ENCODE assay signal across 1 cellular context in the genomic region with DNA sequence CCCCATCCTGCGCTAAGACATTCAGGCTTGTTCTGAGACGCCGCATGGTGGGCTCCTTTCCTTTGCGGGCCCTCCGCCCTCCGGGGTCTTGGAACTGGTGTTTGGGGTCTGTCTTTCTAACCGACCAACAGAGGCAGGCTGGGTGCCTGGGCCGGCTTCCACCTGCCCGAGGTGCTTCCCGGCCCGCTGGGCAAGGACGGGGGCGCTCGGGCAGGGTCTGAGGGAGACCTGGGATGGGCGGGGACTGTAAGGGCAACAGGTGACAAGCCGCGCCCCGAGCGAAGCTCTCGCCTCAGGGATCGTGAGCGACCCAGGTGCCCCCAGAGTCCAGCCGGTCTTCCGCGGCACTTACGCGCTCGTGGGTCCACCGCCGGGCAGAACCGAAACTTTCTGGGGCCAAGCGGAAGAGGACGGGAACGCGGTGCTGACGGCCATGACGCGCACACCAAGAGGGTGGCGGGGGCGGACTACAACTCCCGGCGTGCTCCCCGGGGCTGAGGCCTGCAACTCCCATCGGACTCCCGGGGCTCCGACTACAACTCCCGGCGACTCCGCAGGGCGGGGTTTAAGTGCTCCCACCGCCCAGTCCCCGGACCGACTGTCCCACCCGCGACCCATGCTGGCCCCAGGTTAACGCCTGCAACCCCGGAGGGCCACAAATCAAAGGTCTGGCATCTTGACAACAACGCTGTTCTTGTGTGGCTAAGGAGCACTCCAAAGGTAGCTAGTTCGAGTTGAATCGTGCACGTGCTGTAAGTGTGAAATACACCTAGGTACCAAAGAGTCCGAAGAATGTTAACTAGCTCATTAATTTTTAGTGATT.
TF ChIP-seq lines count a peak whose summit lies in the region.

A gene (minus strand): TSS at position 455 of the 823 bp plus-strand sequence. CDS start 10,914 bp downstream, outside the sequence.

TF ChIP-seq in HepG2, 621 proteins besides CTCF, POLR2A, EP300 and RAD21 (continued from another document and continues in another):
- TF ChIP-seq, protein P1, sequence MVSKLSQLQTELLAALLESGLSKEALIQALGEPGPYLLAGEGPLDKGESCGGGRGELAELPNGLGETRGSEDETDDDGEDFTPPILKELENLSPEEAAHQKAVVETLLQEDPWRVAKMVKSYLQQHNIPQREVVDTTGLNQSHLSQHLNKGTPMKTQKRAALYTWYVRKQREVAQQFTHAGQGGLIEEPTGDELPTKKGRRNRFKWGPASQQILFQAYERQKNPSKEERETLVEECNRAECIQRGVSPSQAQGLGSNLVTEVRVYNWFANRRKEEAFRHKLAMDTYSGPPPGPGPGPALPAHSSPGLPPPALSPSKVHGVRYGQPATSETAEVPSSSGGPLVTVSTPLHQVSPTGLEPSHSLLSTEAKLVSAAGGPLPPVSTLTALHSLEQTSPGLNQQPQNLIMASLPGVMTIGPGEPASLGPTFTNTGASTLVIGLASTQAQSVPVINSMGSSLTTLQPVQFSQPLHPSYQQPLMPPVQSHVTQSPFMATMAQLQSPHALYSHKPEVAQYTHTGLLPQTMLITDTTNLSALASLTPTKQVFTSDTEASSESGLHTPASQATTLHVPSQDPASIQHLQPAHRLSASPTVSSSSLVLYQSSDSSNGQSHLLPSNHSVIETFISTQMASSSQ (IDR thresholded peaks at IDR 0.05; ENCODE audit: low read depth), result no peak
- TF ChIP-seq, protein P1 (CRISPR knock-in tag; IDR thresholded peaks at IDR 0.05; ENCODE audit: borderline replicate concordance), result peak; percentile 69
- TF ChIP-seq ZNF251 (CRISPR knock-in tag; IDR thresholded peaks at IDR 0.05) (no peak), SALL1 (CRISPR knock-in tag; IDR thresholded peaks at IDR 0.05) (peak; percentile 56; the same call in 1 of the 2 replicates), FOSL2 (CRISPR knock-in tag; IDR thresholded peaks at IDR 0.05) (peak; percentile 43; the same call in 1 of the 2 replicates), SSRP1 (CRISPR knock-in tag; IDR thresholded peaks at IDR 0.05) (no peak), ZNF616 (CRISPR knock-in tag; IDR thresholded peaks at IDR 0.05; ENCODE audit: low read depth) (peak; percentile 39; the same call in 1 of the 2 replicates), MZF1 (CRISPR knock-in tag; IDR thresholded peaks at IDR 0.05; ENCODE audit: borderline replicate concordance) (no peak), KLF16 (CRISPR knock-in tag; IDR thresholded peaks at IDR 0.05) (peak in 1 of 2 experiments; percentile 64; a peak in 1 of 4 replicates), ZNF446 (CRISPR knock-in tag; IDR thresholded peaks at IDR 0.05) (peak; percentile 24; the same call in 1 of the 2 replicates), ZNF709 (CRISPR knock-in tag; IDR thresholded peaks at IDR 0.05) (peak; percentile 79), SMAD3 (CRISPR knock-in tag; IDR thresholded peaks at IDR 0.05) (no peak), MAFK (conservative IDR thresholded peaks at IDR 0.05 in 1 of 2, IDR thresholded peaks at IDR 0.05 in 1 of 2; ENCODE audit: low read length in 2 of 2) (no peak), SNAI1 (CRISPR knock-in tag; IDR thresholded peaks at IDR 0.05; ENCODE audit: borderline replicate concordance) (0 out of 2 replicates have a peak, but pooled peaks have one; percentile 76), NCOA2 (CRISPR knock-in tag; IDR thresholded peaks at IDR 0.05) (peak; percentile 27; the same call in 1 of the 2 replicates), HES4 (CRISPR knock-in tag; IDR thresholded peaks at IDR 0.05; ENCODE audit: borderline replicate concordance) (0 out of 2 replicates have a peak, but pooled peaks have one; percentile 56)
- TF ChIP-seq, protein P2, sequence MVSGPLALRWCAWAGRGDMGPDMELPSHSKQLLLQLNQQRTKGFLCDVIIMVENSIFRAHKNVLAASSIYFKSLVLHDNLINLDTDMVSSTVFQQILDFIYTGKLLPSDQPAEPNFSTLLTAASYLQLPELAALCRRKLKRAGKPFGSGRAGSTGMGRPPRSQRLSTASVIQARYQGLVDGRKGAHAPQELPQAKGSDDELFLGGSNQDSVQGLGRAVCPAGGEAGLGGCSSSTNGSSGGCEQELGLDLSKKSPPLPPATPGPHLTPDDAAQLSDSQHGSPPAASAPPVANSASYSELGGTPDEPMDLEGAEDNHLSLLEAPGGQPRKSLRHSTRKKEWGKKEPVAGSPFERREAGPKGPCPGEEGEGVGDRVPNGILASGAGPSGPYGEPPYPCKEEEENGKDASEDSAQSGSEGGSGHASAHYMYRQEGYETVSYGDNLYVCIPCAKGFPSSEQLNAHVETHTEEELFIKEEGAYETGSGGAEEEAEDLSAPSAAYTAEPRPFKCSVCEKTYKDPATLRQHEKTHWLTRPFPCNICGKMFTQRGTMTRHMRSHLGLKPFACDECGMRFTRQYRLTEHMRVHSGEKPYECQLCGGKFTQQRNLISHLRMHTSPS (CRISPR knock-in tag; IDR thresholded peaks at IDR 0.05; ENCODE audit: low read depth), result peak; percentile 70; the same call in 1 of the 2 replicates
- TF ChIP-seq, protein P3, sequence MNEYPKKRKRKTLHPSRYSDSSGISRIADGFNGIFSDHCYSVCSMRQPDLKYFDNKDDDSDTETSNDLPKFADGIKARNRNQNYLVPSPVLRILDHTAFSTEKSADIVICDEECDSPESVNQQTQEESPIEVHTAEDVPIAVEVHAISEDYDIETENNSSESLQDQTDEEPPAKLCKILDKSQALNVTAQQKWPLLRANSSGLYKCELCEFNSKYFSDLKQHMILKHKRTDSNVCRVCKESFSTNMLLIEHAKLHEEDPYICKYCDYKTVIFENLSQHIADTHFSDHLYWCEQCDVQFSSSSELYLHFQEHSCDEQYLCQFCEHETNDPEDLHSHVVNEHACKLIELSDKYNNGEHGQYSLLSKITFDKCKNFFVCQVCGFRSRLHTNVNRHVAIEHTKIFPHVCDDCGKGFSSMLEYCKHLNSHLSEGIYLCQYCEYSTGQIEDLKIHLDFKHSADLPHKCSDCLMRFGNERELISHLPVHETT (CRISPR knock-in tag; conservative IDR thresholded peaks at IDR 0.05), result peak; percentile 63; the same call in 1 of the 2 replicates
- TF ChIP-seq, protein P4, sequence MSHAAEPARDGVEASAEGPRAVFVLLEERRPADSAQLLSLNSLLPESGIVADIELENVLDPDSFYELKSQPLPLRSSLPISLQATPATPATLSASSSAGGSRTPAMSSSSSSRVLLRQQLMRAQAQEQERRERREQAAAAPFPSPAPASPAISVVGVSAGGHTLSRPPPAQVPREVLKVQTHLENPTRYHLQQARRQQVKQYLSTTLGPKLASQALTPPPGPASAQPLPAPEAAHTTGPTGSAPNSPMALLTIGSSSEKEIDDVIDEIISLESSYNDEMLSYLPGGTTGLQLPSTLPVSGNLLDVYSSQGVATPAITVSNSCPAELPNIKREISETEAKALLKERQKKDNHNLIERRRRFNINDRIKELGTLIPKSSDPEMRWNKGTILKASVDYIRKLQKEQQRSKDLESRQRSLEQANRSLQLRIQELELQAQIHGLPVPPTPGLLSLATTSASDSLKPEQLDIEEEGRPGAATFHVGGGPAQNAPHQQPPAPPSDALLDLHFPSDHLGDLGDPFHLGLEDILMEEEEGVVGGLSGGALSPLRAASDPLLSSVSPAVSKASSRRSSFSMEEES (CRISPR knock-in tag; IDR thresholded peaks at IDR 0.05), result peak; percentile 17; the same call in 1 of the 2 replicates
- TF ChIP-seq, protein P5, sequence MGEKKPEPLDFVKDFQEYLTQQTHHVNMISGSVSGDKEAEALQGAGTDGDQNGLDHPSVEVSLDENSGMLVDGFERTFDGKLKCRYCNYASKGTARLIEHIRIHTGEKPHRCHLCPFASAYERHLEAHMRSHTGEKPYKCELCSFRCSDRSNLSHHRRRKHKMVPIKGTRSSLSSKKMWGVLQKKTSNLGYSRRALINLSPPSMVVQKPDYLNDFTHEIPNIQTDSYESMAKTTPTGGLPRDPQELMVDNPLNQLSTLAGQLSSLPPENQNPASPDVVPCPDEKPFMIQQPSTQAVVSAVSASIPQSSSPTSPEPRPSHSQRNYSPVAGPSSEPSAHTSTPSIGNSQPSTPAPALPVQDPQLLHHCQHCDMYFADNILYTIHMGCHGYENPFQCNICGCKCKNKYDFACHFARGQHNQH (CRISPR knock-in tag; IDR thresholded peaks at IDR 0.05), result peak; percentile 65
- TF ChIP-seq, protein P6, sequence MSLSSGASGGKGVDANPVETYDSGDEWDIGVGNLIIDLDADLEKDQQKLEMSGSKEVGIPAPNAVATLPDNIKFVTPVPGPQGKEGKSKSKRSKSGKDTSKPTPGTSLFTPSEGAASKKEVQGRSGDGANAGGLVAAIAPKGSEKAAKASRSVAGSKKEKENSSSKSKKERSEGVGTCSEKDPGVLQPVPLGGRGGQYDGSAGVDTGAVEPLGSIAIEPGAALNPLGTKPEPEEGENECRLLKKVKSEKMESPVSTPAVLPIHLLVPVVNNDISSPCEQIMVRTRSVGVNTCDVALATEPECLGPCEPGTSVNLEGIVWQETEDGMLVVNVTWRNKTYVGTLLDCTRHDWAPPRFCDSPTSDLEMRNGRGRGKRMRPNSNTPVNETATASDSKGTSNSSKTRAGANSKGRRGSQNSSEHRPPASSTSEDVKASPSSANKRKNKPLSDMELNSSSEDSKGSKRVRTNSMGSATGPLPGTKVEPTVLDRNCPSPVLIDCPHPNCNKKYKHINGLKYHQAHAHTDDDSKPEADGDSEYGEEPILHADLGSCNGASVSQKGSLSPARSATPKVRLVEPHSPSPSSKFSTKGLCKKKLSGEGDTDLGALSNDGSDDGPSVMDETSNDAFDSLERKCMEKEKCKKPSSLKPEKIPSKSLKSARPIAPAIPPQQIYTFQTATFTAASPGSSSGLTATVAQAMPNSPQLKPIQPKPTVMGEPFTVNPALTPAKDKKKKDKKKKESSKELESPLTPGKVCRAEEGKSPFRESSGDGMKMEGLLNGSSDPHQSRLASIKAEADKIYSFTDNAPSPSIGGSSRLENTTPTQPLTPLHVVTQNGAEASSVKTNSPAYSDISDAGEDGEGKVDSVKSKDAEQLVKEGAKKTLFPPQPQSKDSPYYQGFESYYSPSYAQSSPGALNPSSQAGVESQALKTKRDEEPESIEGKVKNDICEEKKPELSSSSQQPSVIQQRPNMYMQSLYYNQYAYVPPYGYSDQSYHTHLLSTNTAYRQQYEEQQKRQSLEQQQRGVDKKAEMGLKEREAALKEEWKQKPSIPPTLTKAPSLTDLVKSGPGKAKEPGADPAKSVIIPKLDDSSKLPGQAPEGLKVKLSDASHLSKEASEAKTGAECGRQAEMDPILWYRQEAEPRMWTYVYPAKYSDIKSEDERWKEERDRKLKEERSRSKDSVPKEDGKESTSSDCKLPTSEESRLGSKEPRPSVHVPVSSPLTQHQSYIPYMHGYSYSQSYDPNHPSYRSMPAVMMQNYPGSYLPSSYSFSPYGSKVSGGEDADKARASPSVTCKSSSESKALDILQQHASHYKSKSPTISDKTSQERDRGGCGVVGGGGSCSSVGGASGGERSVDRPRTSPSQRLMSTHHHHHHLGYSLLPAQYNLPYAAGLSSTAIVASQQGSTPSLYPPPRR (CRISPR knock-in tag; IDR thresholded peaks at IDR 0.05; ENCODE audit: borderline replicate concordance), result no peak
- TF ChIP-seq, protein P7, sequence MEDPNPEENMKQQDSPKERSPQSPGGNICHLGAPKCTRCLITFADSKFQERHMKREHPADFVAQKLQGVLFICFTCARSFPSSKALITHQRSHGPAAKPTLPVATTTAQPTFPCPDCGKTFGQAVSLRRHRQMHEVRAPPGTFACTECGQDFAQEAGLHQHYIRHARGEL (CRISPR knock-in tag; IDR thresholded peaks at IDR 0.05), result no peak
